ENCODE assay signal across 25 cellular contexts in the genomic region with DNA sequence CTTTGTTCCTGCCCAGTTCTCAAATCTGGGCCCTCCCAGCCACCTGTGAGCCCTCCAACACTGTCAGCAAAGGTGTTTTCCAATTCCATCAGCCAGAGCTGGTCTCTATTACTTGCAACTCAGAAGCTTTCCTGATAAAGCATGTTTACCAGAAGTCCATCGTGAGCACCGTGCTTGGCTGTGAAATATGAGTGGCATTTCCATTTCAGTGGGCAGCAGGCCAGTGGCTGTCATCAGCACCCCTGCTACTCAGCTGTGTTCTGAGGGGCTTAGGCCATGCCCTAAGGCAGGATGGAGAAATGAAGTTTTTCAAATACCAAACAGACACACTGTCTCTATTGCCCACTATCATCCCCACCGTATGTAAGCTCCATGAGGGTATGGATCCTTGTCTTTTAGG.
"Had no signal": no experiment of that assay in that cellular context is flagged by ENCODE, and none has a peak within 500 bp of the region (broad histone marks: within the 10 kb centered on the region; RNA-seq: fewer than 3 reads in every experiment).

No MANE protein-coding gene starts in this region.

- H3K36me3 ChIP-seq: adrenal gland, breast epithelium had no signal

- H3K4me3 ChIP-seq: adrenal gland, breast epithelium, SK-N-MC had no signal

- H3K36me3 Mint-ChIP-seq: activated naive CD4-positive, alpha-beta T cell treated with anti-CD3 and anti-CD28 coated beads, Interleukin-2, amount 10 ng/mL, durations not matched to agents 7 days and 5 days; activated naive CD8-positive, alpha-beta T cell treated with anti-CD3 and anti-CD28 coated beads for 36 hours; T-cell had no signal

- H3K27me3 Mint-ChIP-seq: activated naive CD8-positive, alpha-beta T cell treated with anti-CD3 and anti-CD28 coated beads for 36 hours; IgD-negative memory B cell; T-cell had no signal

- H3K27ac Mint-ChIP-seq: activated CD4-positive, alpha-beta memory T cell treated with anti-CD3 and anti-CD28 coated beads, Interleukin-2, amount 10 ng/mL, durations not matched to agents 7 days and 5 days; activated CD4-positive, alpha-beta T cell treated with anti-CD3 and anti-CD28 coated beads, Interleukin-2, amount 10 ng/mL, durations not matched to agents 7 days and 5 days; activated naive CD4-positive, alpha-beta T cell treated with anti-CD3 and anti-CD28 coated beads, Interleukin-2, amount 10 ng/mL, durations not matched to agents 7 days and 5 days; activated naive CD8-positive, alpha-beta T cell treated with anti-CD3 and anti-CD28 coated beads for 36 hours; activated T-cell treated with anti-CD3 and anti-CD28 coated beads, Interleukin-2, amount 50 U/mL, for 72 hours; activated T-helper 2 cell treated with anti-CD3 and anti-CD28 coated beads, Interferon-gamma antibody, Interleukin-2, Interleukin-4, amounts not matched to agents 10 μg/mL and 5 μg/mL and 100 μg/mL, durations not matched to agents 14 hours and 24 hours and 36 hours; IgD-negative memory B cell; T-cell had no signal

- H3K27me3 ChIP-seq: adrenal gland, breast epithelium had no signal

- H3K27ac ChIP-seq: adrenal gland, breast epithelium, SK-N-MC had no signal

- H3K9me3 Mint-ChIP-seq: activated CD4-positive, alpha-beta memory T cell treated with anti-CD3 and anti-CD28 coated beads, Interleukin-2, amount 10 ng/mL, durations not matched to agents 7 days and 5 days; activated CD4-positive, alpha-beta T cell treated with anti-CD3 and anti-CD28 coated beads, Interleukin-2, amount 10 ng/mL, durations not matched to agents 7 days and 5 days; activated naive CD4-positive, alpha-beta T cell treated with anti-CD3 and anti-CD28 coated beads, Interleukin-2, amount 10 ng/mL, durations not matched to agents 7 days and 5 days; activated naive CD8-positive, alpha-beta T cell treated with anti-CD3 and anti-CD28 coated beads for 36 hours; activated T-cell treated with anti-CD3 and anti-CD28 coated beads, Interleukin-2, amount 50 U/mL, for 72 hours; activated T-helper 2 cell treated with anti-CD3 and anti-CD28 coated beads, Interferon-gamma antibody, Interleukin-2, Interleukin-4, amounts not matched to agents 10 μg/mL and 5 μg/mL and 100 μg/mL, durations not matched to agents 14 hours and 24 hours and 36 hours; IgD-negative memory B cell; T-cell had no signal

- DNase-seq: activated CD4-positive, alpha-beta memory T cell treated with anti-CD3 and anti-CD28 coated beads, Interleukin-2, amount 10 ng/mL, durations not matched to agents 7 days and 5 days; activated CD4-positive, alpha-beta T cell treated with anti-CD3 and anti-CD28 coated beads, Interleukin-2, amount 10 ng/mL, durations not matched to agents 7 days and 5 days; activated CD4-positive, CD25-positive, alpha-beta regulatory T cell; activated gamma-delta T cell treated with Interleukin-2 at 50 U/mL for 16 hours; activated naive CD4-positive, alpha-beta T cell treated with anti-CD3 and anti-CD28 coated beads, Interleukin-2, amount 10 ng/mL, durations not matched to agents 7 days and 5 days; activated naive CD8-positive, alpha-beta T cell treated with anti-CD3 and anti-CD28 coated beads for 36 hours; activated T-cell treated with anti-CD3 and anti-CD28 coated beads for 4 hours; activated T-cell treated with anti-CD3 and anti-CD28 coated beads, Interleukin-2, amount 50 U/mL, for 72 hours; adrenal gland; anterior cingulate cortex; KG1; NCI-H1048; NCI-H2029; NCI-H2107; NCI-H2171 treated with DMSO at 0.1 percent for 48 hours; NCI-H226; NCI-H526; NCI-H774; T-cell; T-helper 2 cell; T1000 had no signal

- ATAC-seq: activated T-cell treated with anti-CD3 and anti-CD28 coated beads, Interleukin-2, amount 50 U/mL, for 72 hours; T-cell had no signal

- H3K4me3 Mint-ChIP-seq: activated CD4-positive, alpha-beta memory T cell treated with anti-CD3 and anti-CD28 coated beads, Interleukin-2, amount 10 ng/mL, durations not matched to agents 7 days and 5 days; activated CD4-positive, alpha-beta T cell treated with anti-CD3 and anti-CD28 coated beads, Interleukin-2, amount 10 ng/mL, durations not matched to agents 7 days and 5 days; activated naive CD4-positive, alpha-beta T cell treated with anti-CD3 and anti-CD28 coated beads, Interleukin-2, amount 10 ng/mL, durations not matched to agents 7 days and 5 days; activated naive CD8-positive, alpha-beta T cell treated with anti-CD3 and anti-CD28 coated beads for 36 hours; activated T-cell treated with anti-CD3 and anti-CD28 coated beads, Interleukin-2, amount 50 U/mL, for 72 hours; IgD-negative memory B cell; T-cell had no signal

- H3K4me1 Mint-ChIP-seq: activated CD4-positive, alpha-beta memory T cell treated with anti-CD3 and anti-CD28 coated beads, Interleukin-2, amount 10 ng/mL, durations not matched to agents 7 days and 5 days; activated CD4-positive, alpha-beta T cell treated with anti-CD3 and anti-CD28 coated beads, Interleukin-2, amount 10 ng/mL, durations not matched to agents 7 days and 5 days; activated naive CD4-positive, alpha-beta T cell treated with anti-CD3 and anti-CD28 coated beads, Interleukin-2, amount 10 ng/mL, durations not matched to agents 7 days and 5 days; activated naive CD8-positive, alpha-beta T cell treated with anti-CD3 and anti-CD28 coated beads for 36 hours; T-cell had no signal

- H3K9me3 ChIP-seq: adrenal gland, breast epithelium had no signal
